Comparison of ENCODE assay signal across 1 cellular context in the genomic region with DNA sequence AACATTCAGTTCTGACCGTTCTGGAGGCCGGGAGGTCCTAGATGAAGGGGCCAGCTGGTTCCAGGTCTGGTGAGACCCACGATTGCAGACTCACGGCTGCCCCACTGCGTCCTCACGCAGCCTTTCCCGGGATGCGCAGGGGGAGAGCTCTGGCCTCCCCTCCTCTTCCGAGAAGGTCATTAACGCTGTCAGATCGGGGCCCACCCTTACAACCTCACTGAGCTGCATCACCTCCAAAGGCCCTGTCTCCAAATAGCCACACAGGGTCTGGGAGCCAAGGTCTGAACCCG.
TF ChIP-seq lines count a peak whose summit lies in the region.

No MANE protein-coding gene starts in this region.

TF ChIP-seq in H1, 55 proteins besides CTCF, POLR2A, EP300 and RAD21:
- TF ChIP-seq KDM4A (IDR thresholded peaks at IDR 0.05; ENCODE audit: low read depth, low read length, severe bottlenecking), result no peak
- no peak for TF ChIP-seq NRF1 (IDR thresholded peaks at IDR 0.05; ENCODE audit: low read depth, low read length)
- TF ChIP-seq EGR1 (IDR thresholded peaks at IDR 0.05; ENCODE audit: borderline replicate concordance, low read depth, low read length), result no peak
- no peak for TF ChIP-seq TBP (IDR thresholded peaks at IDR 0.05; ENCODE audit: low read depth, low read length)
- no peak for TF ChIP-seq CBX5 (IDR thresholded peaks at IDR 0.05; ENCODE audit: low read depth, low read length)
- TF ChIP-seq SAP30 (IDR thresholded peaks at IDR 0.05; ENCODE audit: insufficient read depth, insufficient replicate concordance, low read length), result no peak
- TF ChIP-seq CHD2 (IDR thresholded peaks at IDR 0.05; ENCODE audit: low read length), result no peak
